27 cellular contexts compared by ENCODE assay signal in genomic region chr3:43764012-43764411, GRCh38.
"Had no signal": no experiment of that assay in that cellular context is flagged by ENCODE, and none has a peak within 500 bp of the region (broad histone marks: within the 10 kb centered on the region; RNA-seq: fewer than 3 reads in every experiment).

No MANE protein-coding gene starts in this region.

- H3K4me1 ChIP-seq: SJCRH30 had no signal

- H3K27ac ChIP-seq: brain microvascular endothelial cell, SJCRH30, SK-N-MC had no signal

- H3K27me3 ChIP-seq: brain microvascular endothelial cell, MG63, SJCRH30 had no signal

- ATAC-seq: activated CD8-positive, alpha-beta T cell treated with anti-CD3 and anti-CD28 coated beads for 36 hours; activated T-cell treated with anti-CD3 and anti-CD28 coated beads, Interleukin-2, amount 50 U/mL, for 72 hours; activated T-helper 17 cell treated with anti-CD3 and anti-CD28 coated beads, Interleukin-2, amount 50 U/mL, for 72 hours; Panc1 had no signal

- H3K4me3 ChIP-seq: MG63, SJCRH30, SK-N-MC had no signal

- H3K36me3 ChIP-seq: brain microvascular endothelial cell, MG63, SJCRH30 had no signal

- FAIRE-seq: TTC549 had no signal

- DNase-seq: activated CD4-positive, alpha-beta T cell treated with anti-CD3 and anti-CD28 coated beads, Interleukin-2, amount 10 ng/mL, durations not matched to agents 24 days and 14 days; activated CD4-positive, alpha-beta T cell treated with anti-CD3 and anti-CD28 coated beads, Interleukin-2, amount 50 U/mL, for 4 hours; activated CD8-positive, alpha-beta T cell treated with anti-CD3 and anti-CD28 coated beads for 36 hours; activated effector memory CD4-positive, alpha-beta T cell treated with anti-CD3 and anti-CD28 coated beads, Interleukin-2, amount 50 U/mL, for 16 hours; activated naive CD4-positive, alpha-beta T cell; activated naive CD4-positive, alpha-beta T cell treated with anti-CD3 and anti-CD28 coated beads, Interleukin-2, amount 50 U/mL, for 16 hours; activated naive CD8-positive, alpha-beta T cell treated with anti-CD3 and anti-CD28 coated beads for 36 hours; activated T-cell treated with anti-CD3 and anti-CD28 coated beads, Interleukin-2, amount 50 U/mL, for 1 hour; activated T-cell treated with anti-CD3 and anti-CD28 coated beads, Interleukin-2, amount 50 U/mL, for 72 hours; amniotic stem cell; aorta; brain microvascular endothelial cell; Kasumi-1; MG63; NCI-H1048; NCI-H1105 treated with DMSO at 0.1 percent for 48 hours; NCI-H146; NCI-H187; NCI-H2029 treated with DMSO at 0.1 percent for 48 hours; NCI-H2107; NCI-H226; NCI-H446 treated with DMSO at 0.1 percent for 48 hours; SJCRH30 had no signal

- H3K9me3 ChIP-seq: MG63, SJCRH30 had no signal
